Comparison of ENCODE assay signal across 9 cellular contexts in genomic region chr3:184523825-184524615, GRCh38. TPM values are rescaled to one million over a fixed set of nuclear protein-coding genes. Genes with fewer than 3 reads are reported as not detected.
A peak's percentile ranks its signal among the peaks of the same experiment; 100 is the strongest.
DNase-seq lines count a peak whose midpoint lies in the region; ATAC-seq, FAIRE-seq and TF ChIP-seq lines count a peak whose summit lies in the region.
"Had no signal": no experiment of that assay in that cellular context is flagged by ENCODE, and none has a peak within 500 bp of the region (broad histone marks: within the 10 kb centered on the region; RNA-seq: fewer than 3 reads in every experiment).

No MANE protein-coding gene starts in this region.

- H3K36me3 ChIP-seq in ovary = no peaks in the 10 kb centered on the region
- H3K36me3 ChIP-seq: cardiac muscle cell had no signal

- no peak overlapping the region for H3K4me3 Mint-ChIP-seq in activated naive CD8-positive, alpha-beta T cell treated with anti-CD3 and anti-CD28 coated beads, Interleukin-2, amount 10 ng/mL, durations not matched to agents 7 days and 5 days

- H3K9me3 Mint-ChIP-seq in activated naive CD8-positive, alpha-beta T cell treated with anti-CD3 and anti-CD28 coated beads, Interleukin-2, amount 10 ng/mL, durations not matched to agents 7 days and 5 days = no peaks in the 10 kb centered on the region

- no peaks in the 10 kb centered on the region for H3K36me3 Mint-ChIP-seq in activated naive CD8-positive, alpha-beta T cell treated with anti-CD3 and anti-CD28 coated beads, Interleukin-2, amount 10 ng/mL, durations not matched to agents 7 days and 5 days

- POLR2A ChIA-PET in activated naive CD8-positive, alpha-beta T cell treated with anti-CD3 and anti-CD28 coated beads, Interleukin-2, amount 10 ng/mL, durations not matched to agents 7 days and 5 days (lab: Charles Lee) = no interaction called here

- no peak for FAIRE-seq in D721Med (lab: Jason Lieb, UNC)

- DNase-seq in DMS 273 treated with DMSO at 0.1 percent for 48 hours (lab: John Stamatoyannopoulos, UW) (peak; percentile 31), Kasumi-1 (lab: John Stamatoyannopoulos, UW) (peak; percentile 72 to 82), left colon (peak in 1 of 2 donors; percentile 51), ovary (no peak), D721Med (ENCODE audit: insufficient read length, low spot score) (no peak)
- no peak for DNase-seq in activated naive CD8-positive, alpha-beta T cell treated with anti-CD3 and anti-CD28 coated beads, Interleukin-2, amount 10 ng/mL, durations not matched to agents 7 days and 5 days

- ATAC-seq in activated naive CD8-positive, alpha-beta T cell treated with anti-CD3 and anti-CD28 coated beads, Interleukin-2, amount 10 ng/mL, durations not matched to agents 7 days and 5 days (ENCODE audit: low read depth) = peak; percentile 31
- ATAC-seq in left colon (peak; percentile 97), HG02623 (IDR thresholded peaks at IDR 0.05; ENCODE audit: unreplicated experiment) (no peak), GM21515 (IDR thresholded peaks at IDR 0.05; ENCODE audit: unreplicated experiment) (no peak)

- TF ChIP-seq CTCF in ovary (IDR thresholded peaks at IDR 0.05) (no peak), D721Med (IDR thresholded peaks at IDR 0.05; ENCODE audit: insufficient read depth, missing control alignments) (no peak)

- no peak for TF ChIP-seq POLR2A in ovary (IDR thresholded peaks at IDR 0.05)

- TF ChIP-seq EP300 in ovary (IDR thresholded peaks at IDR 0.05) = no peak

- H3K4me1 ChIP-seq in ovary (ENCODE audit: insufficient read depth) = peaks cover 4% of the 10 kb centered on the region

- no peaks in the 10 kb centered on the region for H3K27me3 ChIP-seq in ovary

- H3K27ac ChIP-seq in ovary = no peak overlapping the region
- H3K27ac ChIP-seq: cardiac muscle cell had no signal

- 34 to 37% (median 34%) methylated on average over 7 of the region's 7 CpGs for WGBS in ovary, 3 donors

- intact Hi-C loops in left colon (cut with DNase I, micrococcal nuclease) (no loop called here), ovary (cut with DNase I) (no loop called here)

- no peak overlapping the region for H3K27ac Mint-ChIP-seq in activated naive CD8-positive, alpha-beta T cell treated with anti-CD3 and anti-CD28 coated beads, Interleukin-2, amount 10 ng/mL, durations not matched to agents 7 days and 5 days

- H3K27me3 Mint-ChIP-seq in activated naive CD8-positive, alpha-beta T cell treated with anti-CD3 and anti-CD28 coated beads, Interleukin-2, amount 10 ng/mL, durations not matched to agents 7 days and 5 days = peaks cover 51% of the 10 kb centered on the region

- peaks cover 9% of the 10 kb centered on the region for H3K4me1 Mint-ChIP-seq in activated naive CD8-positive, alpha-beta T cell treated with anti-CD3 and anti-CD28 coated beads, Interleukin-2, amount 10 ng/mL, durations not matched to agents 7 days and 5 days

- no peak overlapping the region for H3K4me3 ChIP-seq in ovary
- H3K4me3 ChIP-seq: cardiac muscle cell had no signal

- no peaks in the 10 kb centered on the region for H3K9me3 ChIP-seq in ovary

RNA-seq across cellular contexts. Expression of gene EPHB3, which starts 37.6 kb away (rescaled TPM):
- total RNA-seq in activated naive CD8-positive, alpha-beta T cell treated with anti-CD3 and anti-CD28 coated beads, Interleukin-2, amount 10 ng/mL, durations not matched to agents 7 days and 5 days = under 1 TPM in 1 of 2 experiments, not detected in 1; 0.25 TPM
- total RNA-seq in left colon (10 to 100 TPM; 29.2 to 32.9 TPM), ovary (10 to 100 TPM in 6 of 7 donors, 1 to 10 TPM in 1; 5.6 to 31.0 (median 16.1) TPM)
- polyA plus RNA-seq in ovary = 1 to 10 TPM; 2.1 to 7.3 TPM

Comparison
In these comparisons a context has a peak if more than half of its experiments do, and no peak if none do; other contexts are left out.
1. DNase-seq: peak in DMS 273 treated with DMSO at 0.1 percent for 48 hours (single experiment) and Kasumi-1 (2 of 2); none in activated naive CD8-positive, alpha-beta T cell treated with anti-CD3 and anti-CD28 coated beads, Interleukin-2, amount 10 ng/mL, durations not matched to agents 7 days and 5 days (single experiment), ovary (0 of 5) and D721Med (single experiment).
2. ATAC-seq: peak in activated naive CD8-positive, alpha-beta T cell treated with anti-CD3 and anti-CD28 coated beads, Interleukin-2, amount 10 ng/mL, durations not matched to agents 7 days and 5 days (single experiment) and left colon (single experiment); none in HG02623 (single experiment) and GM21515 (single experiment).
3. RNA of gene EPHB3, which starts 37.6 kb away (total RNA-seq): 29.2 to 32.9 TPM in left colon and 5.6 to 31.0 TPM in ovary; 0.25 TPM in activated naive CD8-positive, alpha-beta T cell treated with anti-CD3 and anti-CD28 coated beads, Interleukin-2, amount 10 ng/mL, durations not matched to agents 7 days and 5 days; every median in the first group is over 4 times any median in the second.